10 cellular contexts compared by ENCODE assay signal in genomic region chr1:203126866-203127671, GRCh38. TPM values are rescaled to one million over a fixed set of nuclear protein-coding genes. Genes with fewer than 3 reads are reported as not detected.
DNase-seq lines count a peak whose midpoint lies in the region; ATAC-seq and TF ChIP-seq lines count a peak whose summit lies in the region.
"Had no signal": no experiment of that assay in that cellular context is flagged by ENCODE, and none has a peak within 500 bp of the region (broad histone marks: within the 10 kb centered on the region; RNA-seq: fewer than 3 reads in every experiment).

No MANE protein-coding gene starts in this region.

- H4K20me1 ChIP-seq in MM.1S (ENCODE audit: insufficient read depth, low read length): no peaks in the 10 kb centered on the region

- H3K36me3 ChIP-seq in Caco-2 (ENCODE audit: control insufficient read depth, insufficient read depth, low read length) (no peaks in the 10 kb centered on the region), MM.1S (replicated peaks; ENCODE audit: insufficient read depth, low read length) (no peaks in the 10 kb centered on the region), psoas muscle (ENCODE audit: insufficient read depth in 1 of 2, low read depth in 1 of 2) (no peaks in the 10 kb centered on the region)

- no peaks in the 10 kb centered on the region for H3K9me2 ChIP-seq in MM.1S (replicated peaks; ENCODE audit: insufficient read depth, low read length)

- peak overlapping the region; percentile 26 for H3K27ac Mint-ChIP-seq in Caco-2 (ENCODE audit: unreplicated experiment)
- no peak overlapping the region for H3K27ac Mint-ChIP-seq in activated CD8-positive, alpha-beta T cell treated with anti-CD3 and anti-CD28 coated beads for 36 hours
- H3K27ac Mint-ChIP-seq: activated B cell treated with CpG ODN at 0.5 μM for 24 hours had no signal

- BruUV-seq in Caco-2 (replicated peaks; lab: Mats Ljungman, UMichigan): no TSS peak

- H3K9me3 ChIP-seq in Caco-2: no peaks in the 10 kb centered on the region
- H3K9me3 ChIP-seq in MM.1S (replicated peaks; ENCODE audit: insufficient read depth, low read length): no peaks in the 10 kb centered on the region
- H3K9me3 ChIP-seq in psoas muscle: no peaks in the 10 kb centered on the region

- CTCF ChIA-PET in Caco-2 (lab: Charles Lee): interaction anchor here (0.6 to 3.3 kb wide), 24 partner anchors 8 to 142 kb away, joined by 3 to 56 read pairs (median 4); partner anchors contain the start of gene TMEM183A
- CTCF ChIA-PET in activated CD8-positive, alpha-beta T cell treated with anti-CD3 and anti-CD28 coated beads for 36 hours (lab: Charles Lee): interaction anchor here (0.6 to 2.2 kb wide), 3 partner anchors 9 to 1063 kb away, joined by 3 to 8 read pairs (median 6); no protein-coding TSS in a partner anchor

- WGBS in psoas muscle, 3 donors: 23 to 31% (median 27%) methylated on average over 12 of the region's 12 CpGs

- intact Hi-C loops in Caco-2 (cut with micrococcal nuclease; ENCODE audit: unreplicated experiment) (loop anchor here (1.0 to 5.0 kb wide), 2 partner anchors 9 to 45 kb away; no protein-coding TSS in a partner anchor), psoas muscle (cut with DNase I) (loop anchor here in 1 of 2 donors (2.0 to 5.0 kb wide), 3 partner anchors 40 to 88 kb away; partner anchors contain the start of gene MYOG), left colon (cut with DNase I, micrococcal nuclease) (no loop called here)
- intact Hi-C loops in activated CD8-positive, alpha-beta T cell treated with anti-CD3 and anti-CD28 coated beads for 36 hours (cut with micrococcal nuclease): no loop called here

- H3K27me3 Mint-ChIP-seq in Caco-2 (ENCODE audit: insufficient read depth, unreplicated experiment): no peaks in the 10 kb centered on the region
- H3K27me3 Mint-ChIP-seq in activated CD8-positive, alpha-beta T cell treated with anti-CD3 and anti-CD28 coated beads for 36 hours: peaks cover 38% of the 10 kb centered on the region

- H3K27me3 ChIP-seq in Caco-2 (replicated peaks; ENCODE audit: control insufficient read depth, insufficient read depth, low read length): no peaks in the 10 kb centered on the region
- H3K27me3 ChIP-seq in MM.1S (replicated peaks; ENCODE audit: insufficient read depth, low read length): peaks cover 51% of the 10 kb centered on the region
- H3K27me3 ChIP-seq in psoas muscle (ENCODE audit: insufficient read depth in 3 of 3, low read length in 2 of 3): peaks cover 0 to 11% (median 2%) of the 10 kb centered on the region in 3 donors

- H3K4me1 ChIP-seq in Caco-2 (peaks cover 16% of the 10 kb centered on the region), MM.1S (ENCODE audit: low read length) (peaks cover 17% of the 10 kb centered on the region; the same call in 1 of the 2 replicates), psoas muscle (peaks cover 42% of the 10 kb centered on the region)

- H3K4me3 ChIP-seq in Caco-2 (ENCODE audit: low read depth, low read length): peak overlapping the region; percentile 50
- peak overlapping the region; percentile 63 for H3K4me3 ChIP-seq in MM.1S (ENCODE audit: low read length)
- H3K4me3 ChIP-seq in fibroblast of villous mesenchyme (ENCODE audit: low read depth, low read length): peak overlapping the region; percentile 63
- H3K4me3 ChIP-seq in psoas muscle: peak overlapping the region; percentile 73

- peaks cover 26% of the 10 kb centered on the region for H3K4me1 Mint-ChIP-seq in Caco-2 (ENCODE audit: low read depth, unreplicated experiment)
- peaks cover 4% of the 10 kb centered on the region for H3K4me1 Mint-ChIP-seq in activated CD8-positive, alpha-beta T cell treated with anti-CD3 and anti-CD28 coated beads for 36 hours (ENCODE audit: low read depth)

- no peak overlapping the region for H3K27ac ChIP-seq in MM.1S (ENCODE audit: low read length)
- H3K27ac ChIP-seq in psoas muscle: peak overlapping the region; percentile 64

- DNase-seq in Caco-2: peak in 1 of 2 experiments; percentile 12
- DNase-seq in MM.1S: no peak
- peak; percentile 23 for DNase-seq in fibroblast of villous mesenchyme (ENCODE audit: low read depth)
- no peak for DNase-seq in psoas muscle
- DNase-seq in activated CD8-positive, alpha-beta T cell treated with anti-CD3 and anti-CD28 coated beads for 36 hours: no peak
- no peak for DNase-seq in NOMO-1 (lab: John Stamatoyannopoulos, UW; ENCODE audit: unreplicated experiment in 2 of 2)
- no peak for DNase-seq in left colon
- DNase-seq: activated B cell treated with CpG ODN at 0.5 μM for 24 hours; stimulated activated CD4-positive, alpha-beta T cell treated with anti-CD3 and anti-CD28 coated beads, Interleukin-4, amount 100 ng/mL, for 1 hour had no signal

- peak overlapping the region; percentile 84 for H3K4me3 Mint-ChIP-seq in Caco-2 (ENCODE audit: unreplicated experiment)
- no peak overlapping the region for H3K4me3 Mint-ChIP-seq in activated CD8-positive, alpha-beta T cell treated with anti-CD3 and anti-CD28 coated beads for 36 hours

- peak overlapping the region; percentile 92 for H2AFZ ChIP-seq in MM.1S (ENCODE audit: low read length)

- H3K79me2 ChIP-seq in MM.1S (ENCODE audit: low read length): no peaks in the 10 kb centered on the region

- H3K9ac ChIP-seq in MM.1S (ENCODE audit: low read length): no peak overlapping the region

- H3K36me3 Mint-ChIP-seq in Caco-2 (ENCODE audit: insufficient read depth, unreplicated experiment): peaks cover 12% of the 10 kb centered on the region
- no peaks in the 10 kb centered on the region for H3K36me3 Mint-ChIP-seq in activated CD8-positive, alpha-beta T cell treated with anti-CD3 and anti-CD28 coated beads for 36 hours (ENCODE audit: low read depth)

- H3K4me2 ChIP-seq in MM.1S (ENCODE audit: low read depth, low read length): peak overlapping the region; percentile 99

- TF ChIP-seq CTCF in Caco-2 (IDR thresholded peaks at IDR 0.05; ENCODE audit: insufficient read depth in 1 of 2, low read depth in 1 of 2, low read length in 1 of 2, severe bottlenecking in 1 of 2, unreplicated experiment in 1 of 2): no peak
- TF ChIP-seq CTCF in MM.1S (IDR thresholded peaks at IDR 0.05; ENCODE audit: low read length): no peak
- TF ChIP-seq CTCF in fibroblast of villous mesenchyme (IDR thresholded peaks at IDR 0.05; ENCODE audit: insufficient read depth, low read depth, low read length): no peak
- TF ChIP-seq CTCF in psoas muscle (IDR thresholded peaks at IDR 0.05): no peak
- no peak for TF ChIP-seq CTCF in activated CD8-positive, alpha-beta T cell treated with anti-CD3 and anti-CD28 coated beads for 36 hours (IDR thresholded peaks at IDR 0.05)

- H3F3A ChIP-seq in MM.1S (ENCODE audit: insufficient read depth, low read length): no peaks in the 10 kb centered on the region

- ATAC-seq in psoas muscle: peak in 1 of 4 donors; percentile 10
- ATAC-seq in HG02885 (IDR thresholded peaks at IDR 0.05; ENCODE audit: poor library complexity, unreplicated experiment): no peak
- ATAC-seq in activated CD8-positive, alpha-beta T cell treated with anti-CD3 and anti-CD28 coated beads for 36 hours: no peak
- ATAC-seq in left colon: no peak

- no peaks in the 10 kb centered on the region for H3K9me3 Mint-ChIP-seq in Caco-2 (ENCODE audit: unreplicated experiment)
- H3K9me3 Mint-ChIP-seq in activated CD8-positive, alpha-beta T cell treated with anti-CD3 and anti-CD28 coated beads for 36 hours: no peaks in the 10 kb centered on the region
- H3K9me3 Mint-ChIP-seq: activated B cell treated with CpG ODN at 0.5 μM for 24 hours had no signal

- POLR2A ChIA-PET in Caco-2 (lab: Charles Lee): interaction anchor here (0.6 to 0.7 kb wide), 3 partner anchors 34 to 164 kb away, joined by 4 to 5 read pairs (median 4); no protein-coding TSS in a partner anchor
- POLR2A ChIA-PET in activated CD8-positive, alpha-beta T cell treated with anti-CD3 and anti-CD28 coated beads for 36 hours (lab: Charles Lee): interaction anchor here (1.9 kb wide), 1 partner anchor 8 kb away, joined by 9 read pairs; no protein-coding TSS in a partner anchor

RNA-seq across cellular contexts. Expression of gene ADORA1, which starts 0.5 kb away (rescaled TPM):
- total RNA-seq in Caco-2 (2022): 46.0 and 50.4 TPM in 2 replicates
- total RNA-seq in fibroblast of villous mesenchyme: 8.7 and 14.2 TPM in 2 replicates
- total RNA-seq in psoas muscle: 10 to 100 TPM in 1 of 4 donors, 1 to 10 TPM in 3; 1.2 to 10.4 (median 6.1) TPM
- 1 to 10 TPM; 1.1 to 1.8 (median 1.3) TPM for polyA plus RNA-seq in psoas muscle
- total RNA-seq in activated CD8-positive, alpha-beta T cell treated with anti-CD3 and anti-CD28 coated beads for 36 hours: not detected
- total RNA-seq in left colon: under 1 TPM; 0.37 to 0.39 TPM
- total RNA-seq: activated B cell treated with CpG ODN at 0.5 μM for 24 hours had no signal

RNA-seq across cellular contexts. Expression of gene MYOG, which starts 41.3 kb away (rescaled TPM):
- total RNA-seq in Caco-2 (2022) (not detected in 2 replicates), fibroblast of villous mesenchyme (not detected in 2 replicates), psoas muscle (100 to 1,000 TPM in 3 of 4 donors, 10 to 100 TPM in 1; 42.9 to 451 (median 253) TPM), left colon (not detected)
- 100 to 1,000 TPM in 1 of 3 donors, 10 to 100 TPM in 1, 1 to 10 TPM in 1; 9.7 to 160 (median 59.7) TPM for polyA plus RNA-seq in psoas muscle
- total RNA-seq in activated CD8-positive, alpha-beta T cell treated with anti-CD3 and anti-CD28 coated beads for 36 hours: not detected
- total RNA-seq: activated B cell treated with CpG ODN at 0.5 μM for 24 hours had no signal

RNA-seq across cellular contexts. Expression of gene MYBPH, which starts 48.6 kb away (rescaled TPM):
- total RNA-seq in Caco-2 (2022) (19.7 and 25.9 TPM in 2 replicates), fibroblast of villous mesenchyme (0.32 and 0.43 TPM in 2 replicates), psoas muscle (100 to 1,000 TPM in 3 of 4 donors, 10 to 100 TPM in 1; 18.0 to 882 (median 334) TPM), left colon (not detected)
- polyA plus RNA-seq in psoas muscle: 10 to 100 TPM; 20.6 to 39.1 (median 33.4) TPM
- not detected for total RNA-seq in activated CD8-positive, alpha-beta T cell treated with anti-CD3 and anti-CD28 coated beads for 36 hours
- total RNA-seq: activated B cell treated with CpG ODN at 0.5 μM for 24 hours had no signal

RNA-seq across cellular contexts. Expression of gene CHI3L1, which starts 59.4 kb away (rescaled TPM):
- total RNA-seq in Caco-2 (2022) (199 and 235 TPM in 2 replicates), fibroblast of villous mesenchyme (15.8 and 136 TPM in 2 replicates), psoas muscle (100 to 1,000 TPM in 1 of 4 donors, 10 to 100 TPM in 1, 1 to 10 TPM in 2; 1.7 to 156 (median 37.0) TPM), left colon (1 to 10 TPM in 1 of 2 donors, under 1 TPM in 1; 0.67 to 3.0 TPM)
- polyA plus RNA-seq in psoas muscle: 10 to 100 TPM in 1 of 3 donors, 1 to 10 TPM in 2; 8.4 to 11.1 (median 9.9) TPM
- total RNA-seq in activated CD8-positive, alpha-beta T cell treated with anti-CD3 and anti-CD28 coated beads for 36 hours: not detected

Comparison
In these comparisons a context has a peak if more than half of its experiments do, and no peak if none do; other contexts are left out.
1. RNA of gene MYOG, which starts 41.3 kb away (total RNA-seq): 42.9 to 451 TPM in psoas muscle; not detected in Caco-2, not detected in fibroblast of villous mesenchyme, not detected in activated CD8-positive, alpha-beta T cell treated with anti-CD3 and anti-CD28 coated beads for 36 hours and not detected in left colon; every median in the first group is over 10 times any median in the second.
2. RNA of gene MYBPH, which starts 48.6 kb away (total RNA-seq): 18.0 to 882 TPM in psoas muscle and 19.7 to 25.9 TPM in Caco-2; 0.32 to 0.43 TPM in fibroblast of villous mesenchyme, not detected in left colon and not detected in activated CD8-positive, alpha-beta T cell treated with anti-CD3 and anti-CD28 coated beads for 36 hours; every median in the first group is over 10 times any median in the second.
3. Peak in every context shown above with its lines, with median percentiles within 50 percentile points of each other: H3K4me3 ChIP-seq.